In the genomic region with DNA sequence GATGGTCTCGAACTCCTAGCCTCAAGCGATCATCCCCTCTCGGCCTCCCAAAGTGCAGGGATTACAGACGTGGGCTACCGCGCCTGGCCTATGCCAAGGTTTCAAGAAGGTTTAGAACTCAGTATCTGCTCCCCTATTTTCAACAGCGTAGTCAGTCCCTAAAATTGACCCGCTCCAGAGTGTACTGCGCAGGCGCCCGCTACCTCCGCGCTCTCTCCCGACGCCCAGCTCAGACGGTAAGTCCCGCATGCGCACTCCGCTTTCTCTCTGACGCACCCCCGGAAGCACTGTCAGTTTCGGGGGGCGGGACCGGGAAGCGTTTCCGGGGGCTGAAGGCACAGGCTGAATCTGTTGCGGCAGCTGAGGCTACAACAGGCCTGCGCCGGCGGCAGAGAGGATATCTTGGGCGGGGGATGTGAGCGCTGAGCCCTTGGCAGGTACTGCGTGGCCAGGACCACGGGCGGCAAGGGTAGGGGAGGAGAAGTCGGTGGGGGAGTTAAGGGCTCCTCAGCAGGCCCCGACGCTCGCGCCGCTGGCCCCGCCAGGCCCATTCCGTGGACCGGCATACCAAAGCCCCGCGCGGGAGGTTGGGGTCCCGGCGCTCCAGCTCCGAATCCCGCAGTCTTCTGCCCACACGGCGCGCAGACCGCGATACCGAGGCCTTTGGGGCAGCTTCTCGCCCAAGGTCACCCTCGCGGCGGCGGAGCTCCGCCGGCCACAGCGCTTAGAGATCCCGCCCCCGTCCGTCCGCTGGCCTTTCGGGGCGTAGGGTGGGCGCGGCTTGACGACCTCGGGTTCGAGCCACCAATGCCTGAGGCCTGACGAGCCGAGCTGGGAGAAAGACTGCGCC, we compare ENCODE assay signal across 8 cellular contexts. TPM values are rescaled to one million over a fixed set of nuclear protein-coding genes. Genes with fewer than 3 reads are reported as not detected.
A peak's percentile ranks its signal among the peaks of the same experiment; 100 is the strongest.
DNase-seq lines count a peak whose midpoint lies in the region; ATAC-seq and TF ChIP-seq lines count a peak whose summit lies in the region.

ZBTB43 (plus strand) TSS at position 345 of the 850 bp plus-strand sequence. CDS start 27,470 bp downstream, outside the sequence.

- H3K27ac Mint-ChIP-seq in CD8-positive, alpha-beta T cell: peak within 1 kb of the TSS; percentile 99

- peak; percentile 82 for ATAC-seq in CD8-positive, alpha-beta T cell
- ATAC-seq in GM19467 (IDR thresholded peaks at IDR 0.05; ENCODE audit: unreplicated experiment) (peak; percentile 66), lower lobe of right lung (peak; percentile 97 to 98)

- H3K36me3 ChIP-seq in CD8-positive, alpha-beta T cell (ENCODE audit: insufficient read depth, low read length): no peaks in the 10 kb centered on the region
- no peaks in the 10 kb centered on the region for H3K36me3 ChIP-seq in ectodermal cell (ENCODE audit: control insufficient read depth, insufficient read depth, low read length)
- H3K36me3 ChIP-seq in lower lobe of right lung: peaks cover 12% of the 10 kb centered on the region

- intact Hi-C loops in CD8-positive, alpha-beta T cell (cut with DNase I, micrococcal nuclease): loop anchor here (1.0 to 10.0 kb wide), 6 partner anchors 55 to 1860 kb away; partner anchors contain the start of genes ZBTB34 (in 2 of the 2), GOLGA1 (in 1 of the 2) and RALGPS1 (in 1 of the 2)
- intact Hi-C loops in lower lobe of right lung (cut with DNase I): no loop called here

- peak within 1 kb of the TSS; percentile 87 for H3K27ac ChIP-seq in CD8-positive, alpha-beta T cell (ENCODE audit: low read depth, low read length)
- peak within 1 kb of the TSS; percentile 26 for H3K27ac ChIP-seq in ectodermal cell (ENCODE audit: insufficient read depth, low read depth, low read length, poor library complexity, severe bottlenecking)
- H3K27ac ChIP-seq in lower lobe of right lung: peak within 1 kb of the TSS; percentile 92

- no peaks in the 10 kb centered on the region for H3K27me3 Mint-ChIP-seq in CD8-positive, alpha-beta T cell (ENCODE audit: low read depth)

- no peak for TF ChIP-seq CTCF in CD8-positive, alpha-beta T cell (IDR thresholded peaks at IDR 0.05)
- no peak for TF ChIP-seq CTCF in lower lobe of right lung (IDR thresholded peaks at IDR 0.05)

- CTCF ChIA-PET in CD8-positive, alpha-beta T cell (lab: Charles Lee): interaction anchor here (1.8 to 3.4 kb wide), 2 partner anchors 23 to 99 kb away, joined by 6 to 13 read pairs; no protein-coding TSS in a partner anchor

- DNase-seq in CD8-positive, alpha-beta T cell: peak; percentile 97 to 99 (median 99)
- DNase-seq in HT-29 (ENCODE audit: low spot score) (peak; percentile 95), lower lobe of right lung (peak; percentile 98)
- DNase-seq in NK-92 treated with Interleukin-12 subunit alpha and Interleukin-12 subunit beta, amount 100 ng/mL, for 24 hours (lab: John Stamatoyannopoulos, UW): peak; percentile 95
- DNase-seq in activated CD8-positive, alpha-beta memory T cell treated with anti-CD3 and anti-CD28 coated beads for 1 hour (ENCODE audit: extremely low read depth in 1 of 2, low read depth in 1 of 2): peak; percentile 97 to 99
- DNase-seq in stimulated activated CD4-positive, alpha-beta T cell treated with anti-CD3 and anti-CD28 coated beads, TNF-alpha, amount 100 ng/mL, for 1 hour (ENCODE audit: low read depth in 3 of 3, low spot score in 1 of 3): peak; percentile 96 to 97 (median 97)

- 3% methylated on average over 79 of the region's 79 CpGs for WGBS in ectodermal cell, 2 experiments

- H3K4me1 Mint-ChIP-seq in CD8-positive, alpha-beta T cell (ENCODE audit: low read depth): peaks cover 43% of the 10 kb centered on the region

- no peaks in the 10 kb centered on the region for H3K27me3 ChIP-seq in CD8-positive, alpha-beta T cell (ENCODE audit: insufficient read depth, low read length)
- H3K27me3 ChIP-seq in ectodermal cell (ENCODE audit: control insufficient read depth, insufficient read depth, low read length, poor library complexity, severe bottlenecking) (peaks cover 12% of the 10 kb centered on the region), lower lobe of right lung (ENCODE audit: low read depth) (no peaks in the 10 kb centered on the region)

- H3K4me3 Mint-ChIP-seq in CD8-positive, alpha-beta T cell: peak within 1 kb of the TSS; percentile 98

- POLR2A ChIA-PET in CD8-positive, alpha-beta T cell (lab: Charles Lee): interaction anchor here (1.0 to 1.6 kb wide), 8 partner anchors 13 to 646 kb away, joined by 3 to 7 read pairs (median 3); no protein-coding TSS in a partner anchor

- peaks cover 32% of the 10 kb centered on the region for H3K4me1 ChIP-seq in CD8-positive, alpha-beta T cell (ENCODE audit: insufficient read depth, low read length)
- peaks cover 11% of the 10 kb centered on the region for H3K4me1 ChIP-seq in ectodermal cell (ENCODE audit: control insufficient read depth, insufficient read depth, low read length)
- peaks cover 40% of the 10 kb centered on the region for H3K4me1 ChIP-seq in lower lobe of right lung

- peaks cover 26% of the 10 kb centered on the region for H3K36me3 Mint-ChIP-seq in CD8-positive, alpha-beta T cell

- H3K9me3 ChIP-seq in CD8-positive, alpha-beta T cell (ENCODE audit: low read length): no peaks in the 10 kb centered on the region
- no peaks in the 10 kb centered on the region for H3K9me3 ChIP-seq in ectodermal cell (ENCODE audit: control insufficient read depth, low read length)
- H3K9me3 ChIP-seq in lower lobe of right lung: no peaks in the 10 kb centered on the region

- peak within 1 kb of the TSS; percentile 83 for H3K4me3 ChIP-seq in CD8-positive, alpha-beta T cell (ENCODE audit: low read depth, low read length)
- H3K4me3 ChIP-seq in ectodermal cell (ENCODE audit: insufficient read depth, low read depth, low read length) (peak within 1 kb of the TSS; percentile 88), lower lobe of right lung (peak within 1 kb of the TSS; percentile 95)

- H3K9me3 Mint-ChIP-seq in CD8-positive, alpha-beta T cell: peaks cover 2% of the 10 kb centered on the region

RNA-seq across cellular contexts. Expression of gene ZBTB43, which starts in this region (rescaled TPM):
- 10 to 100 TPM; 55.7 to 65.0 TPM for total RNA-seq in CD8-positive, alpha-beta T cell
- 4.6 and 33.3 TPM in 2 replicates for total RNA-seq in HT-29 (2014; rRNA removed; shearing (Covaris generic))
- 16.0 TPM for polyA plus RNA-seq in ectodermal cell (2013, experiment 1 of 4)
- 15.9 TPM for polyA plus RNA-seq in ectodermal cell (2013, experiment 2 of 4)
- polyA plus RNA-seq in ectodermal cell (2013, experiment 3 of 4): 8.1 TPM
- polyA plus RNA-seq in ectodermal cell (2013, experiment 4 of 4): 9.4 TPM
- 30.2 TPM for total RNA-seq in lower lobe of right lung

Comparison
In these comparisons a context has a peak if more than half of its experiments do, and no peak if none do; other contexts are left out.
1. Peak in every context shown above with its lines: DNase-seq, ATAC-seq, H3K4me3 ChIP-seq and H3K27ac ChIP-seq.
2. H3K27ac ChIP-seq: peak in every context shown above with its lines; median percentile 92 in lower lobe of right lung; 87 in CD8-positive, alpha-beta T cell; 26 in ectodermal cell.